ENCODE assay signal across 1 cellular context in genomic region chr18:23545247-23545789, GRCh38.
TF ChIP-seq lines count a peak whose summit lies in the region.

No MANE protein-coding gene starts in this region.

TF ChIP-seq in HepG2, 621 proteins besides CTCF, POLR2A, EP300 and RAD21 (continued from another document and continues in another):
- TF ChIP-seq PRDM4 (CRISPR knock-in tag; IDR thresholded peaks at IDR 0.05; ENCODE audit: borderline replicate concordance) (no peak), TRIM22 (IDR thresholded peaks at IDR 0.05) (no peak), HINFP (CRISPR knock-in tag; IDR thresholded peaks at IDR 0.05; ENCODE audit: low read depth) (no peak), ARID4A (CRISPR knock-in tag; IDR thresholded peaks at IDR 0.05; ENCODE audit: borderline replicate concordance) (peak; percentile 37; the same call in 1 of the 2 replicates), ZKSCAN5 (CRISPR knock-in tag; IDR thresholded peaks at IDR 0.05) (no peak), ZNF33A (CRISPR knock-in tag; IDR thresholded peaks at IDR 0.05; ENCODE audit: borderline replicate concordance) (no peak), MIXL1 (CRISPR knock-in tag; IDR thresholded peaks at IDR 0.05) (peak; percentile 50; the same call in 1 of the 2 replicates), SNAPC5 (CRISPR knock-in tag; IDR thresholded peaks at IDR 0.05; ENCODE audit: borderline replicate concordance) (no peak), ZNF672 (CRISPR knock-in tag; IDR thresholded peaks at IDR 0.05) (no peak), ZNF7 (CRISPR knock-in tag; IDR thresholded peaks at IDR 0.05) (no peak), SP2 (CRISPR knock-in tag; IDR thresholded peaks at IDR 0.05) (no peak), ZNF207 (IDR thresholded peaks at IDR 0.05; ENCODE audit: borderline replicate concordance) (no peak), NFRKB (IDR thresholded peaks at IDR 0.05) (no peak), SP1 (IDR thresholded peaks at IDR 0.05) (no peak), SP1 (CRISPR knock-in tag; IDR thresholded peaks at IDR 0.05) (no peak), NFKBIZ (CRISPR knock-in tag; IDR thresholded peaks at IDR 0.05) (no peak), ZNF10 (CRISPR knock-in tag; IDR thresholded peaks at IDR 0.05; ENCODE audit: borderline replicate concordance, low read depth) (no peak), HMGA1 (CRISPR knock-in tag; conservative IDR thresholded peaks at IDR 0.05) (no peak), HES4 (CRISPR knock-in tag; IDR thresholded peaks at IDR 0.05; ENCODE audit: borderline replicate concordance) (no peak), ZNF343 (CRISPR knock-in tag; IDR thresholded peaks at IDR 0.05) (no peak), ZNF891 (CRISPR knock-in tag; IDR thresholded peaks at IDR 0.05) (no peak), HOXA3 (CRISPR knock-in tag; IDR thresholded peaks at IDR 0.05) (peak; percentile 78), ZBTB8A (CRISPR knock-in tag; IDR thresholded peaks at IDR 0.05; ENCODE audit: borderline replicate concordance, low read depth) (no peak), ZNF724P (CRISPR knock-in tag; IDR thresholded peaks at IDR 0.05; ENCODE audit: borderline replicate concordance) (peak; percentile 52; the same call in 1 of the 2 replicates), ZNF607 (CRISPR knock-in tag; IDR thresholded peaks at IDR 0.05; ENCODE audit: borderline replicate concordance) (no peak), TARDBP (CRISPR knock-in tag; IDR thresholded peaks at IDR 0.05) (peak; percentile 81), ZNF260 (CRISPR knock-in tag; IDR thresholded peaks at IDR 0.05; ENCODE audit: borderline replicate concordance, low read depth) (no peak), ATF7-NPFF (CRISPR knock-in tag; IDR thresholded peaks at IDR 0.05; ENCODE audit: low read depth) (peak; percentile 50; the same call in 1 of the 2 replicates), NFYB (CRISPR knock-in tag; IDR thresholded peaks at IDR 0.05) (no peak), TEF (CRISPR knock-in tag; IDR thresholded peaks at IDR 0.05) (no peak), SRF (IDR thresholded peaks at IDR 0.05; ENCODE audit: low read depth, low read length) (no peak), MEF2D (CRISPR knock-in tag; IDR thresholded peaks at IDR 0.05) (no peak), SMYD3 (CRISPR knock-in tag; IDR thresholded peaks at IDR 0.05) (no peak), PAX8 (CRISPR knock-in tag; IDR thresholded peaks at IDR 0.05; ENCODE audit: borderline replicate concordance) (no peak), RFX1 (IDR thresholded peaks at IDR 0.05) (no peak), KMT2A (CRISPR knock-in tag; IDR thresholded peaks at IDR 0.05) (no peak), ELK4 (CRISPR knock-in tag; IDR thresholded peaks at IDR 0.05; ENCODE audit: borderline replicate concordance) (no peak), ATAD3A (CRISPR knock-in tag; IDR thresholded peaks at IDR 0.05) (no peak), POLR2AphosphoS2 (IDR thresholded peaks at IDR 0.05; ENCODE audit: low read depth, low read length) (no peak), ZNF251 (CRISPR knock-in tag; IDR thresholded peaks at IDR 0.05) (no peak), KDM2A (CRISPR knock-in tag; IDR thresholded peaks at IDR 0.05; ENCODE audit: borderline replicate concordance, low read depth) (peak; percentile 27; the same call in 1 of the 2 replicates), MAZ (IDR thresholded peaks at IDR 0.05; ENCODE audit: borderline replicate concordance, low read depth, low read length) (no peak), MAZ (CRISPR knock-in tag; IDR thresholded peaks at IDR 0.05; ENCODE audit: low read depth) (no peak), ZNF143 (CRISPR knock-in tag; IDR thresholded peaks at IDR 0.05) (no peak), IRX3 (CRISPR knock-in tag; IDR thresholded peaks at IDR 0.05; ENCODE audit: borderline replicate concordance, low read depth) (no peak), ZNF562 (CRISPR knock-in tag; IDR thresholded peaks at IDR 0.05; ENCODE audit: borderline replicate concordance) (no peak), CBX2 (IDR thresholded peaks at IDR 0.05; ENCODE audit: low read depth, low read length) (no peak), CBX2 (CRISPR knock-in tag; IDR thresholded peaks at IDR 0.05; ENCODE audit: low read depth) (no peak), POLR2AphosphoS5 (IDR thresholded peaks at IDR 0.05; ENCODE audit: low read depth, low read length) (no peak), PLSCR1 (CRISPR knock-in tag; IDR thresholded peaks at IDR 0.05; ENCODE audit: borderline replicate concordance) (no peak), ZIK1 (CRISPR knock-in tag; IDR thresholded peaks at IDR 0.05; ENCODE audit: borderline replicate concordance, low read depth) (no peak), SRSF9 (IDR thresholded peaks at IDR 0.05; ENCODE audit: borderline replicate concordance, insufficient read depth, low read depth, low read length, poor library complexity, severe bottlenecking) (no peak), YEATS4 (CRISPR knock-in tag; IDR thresholded peaks at IDR 0.05; ENCODE audit: borderline replicate concordance) (peak; percentile 60; the same call in 1 of the 2 replicates), LBX2 (CRISPR knock-in tag; IDR thresholded peaks at IDR 0.05; ENCODE audit: borderline replicate concordance) (no peak), FOXP1 (IDR thresholded peaks at IDR 0.05) (no peak), FOXP1 (CRISPR knock-in tag; IDR thresholded peaks at IDR 0.05) (peak; percentile 71; the same call in 1 of the 2 replicates), FOXJ3 (CRISPR knock-in tag; IDR thresholded peaks at IDR 0.05; ENCODE audit: borderline replicate concordance) (peak; percentile 86), ZNF225 (CRISPR knock-in tag; IDR thresholded peaks at IDR 0.05) (no peak), KLF12 (CRISPR knock-in tag; IDR thresholded peaks at IDR 0.05; ENCODE audit: borderline replicate concordance) (no peak), PITX1 (CRISPR knock-in tag; IDR thresholded peaks at IDR 0.05) (peak; percentile 91), ZNF263 (CRISPR knock-in tag; IDR thresholded peaks at IDR 0.05) (0 out of 2 replicates have a peak, but pooled peaks have one; percentile 39), FOXP4 (CRISPR knock-in tag; IDR thresholded peaks at IDR 0.05) (peak; percentile 66; the same call in 1 of the 2 replicates), ZNF431 (CRISPR knock-in tag; IDR thresholded peaks at IDR 0.05; ENCODE audit: borderline replicate concordance, low read depth) (no peak), MEIS1 (CRISPR knock-in tag; IDR thresholded peaks at IDR 0.05; ENCODE audit: borderline replicate concordance) (no peak)
